ENCODE assay signal across 27 cellular contexts in the genomic region with DNA sequence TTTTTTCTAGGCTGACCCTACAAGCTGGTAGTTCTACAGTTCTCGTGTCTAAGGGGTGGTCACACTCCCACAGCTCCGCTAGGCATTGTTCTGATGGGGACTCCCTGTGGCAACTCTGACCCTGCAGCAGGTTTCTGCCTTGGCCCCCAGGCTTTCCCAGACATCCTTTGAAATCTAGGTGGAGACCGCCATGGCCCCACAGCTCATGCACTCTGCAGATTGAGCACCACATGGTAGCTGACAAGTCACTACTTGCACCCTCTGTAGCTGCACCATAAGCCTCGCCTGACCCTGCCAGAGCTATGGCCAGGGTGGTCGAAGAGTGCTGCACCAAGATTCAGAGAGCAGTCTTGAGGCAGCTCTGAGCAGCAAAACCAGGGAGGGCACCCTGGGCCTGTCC.
"Had no signal": no experiment of that assay in that cellular context is flagged by ENCODE, and none has a peak within 500 bp of the region (broad histone marks: within the 10 kb centered on the region; RNA-seq: fewer than 3 reads in every experiment).

No MANE protein-coding gene starts in this region.

- H3K4me3 ChIP-seq: neural progenitor cell, pancreas, prostate gland, right lobe of liver, sigmoid colon, stomach, thoracic aorta, thyroid gland, tibial nerve, upper lobe of left lung, uterus had no signal

- DNase-seq: naive thymus-derived CD4-positive, alpha-beta T cell; natural killer cell; nucleus accumbens; right cardiac atrium; right lobe of liver; sigmoid colon; small intestine; stimulated activated CD4-positive, alpha-beta T cell treated with anti-CD3 and anti-CD28 coated beads, Interleukin-15, amount 100 ng/mL, for 24 hours; stimulated activated CD4-positive, alpha-beta T cell treated with anti-CD3 and anti-CD28 coated beads, Interleukin-2, amount 100 ng/mL, for 24 hours; stimulated activated CD4-positive, alpha-beta T cell treated with anti-CD3 and anti-CD28 coated beads, Interleukin-2, amount 100 ng/mL, for 48 hours; stimulated activated CD4-positive, alpha-beta T cell treated with anti-CD3 and anti-CD28 coated beads, Interleukin-4, amount 100 ng/mL, for 24 hours; stimulated activated naive B cell treated with anti-CD40 and anti-IgM and Interleukin-4, amounts not matched to agents 10 μg/mL and 1 μg/mL and 100 μg/mL, for 72 hours; stimulated activated naive CD4-positive, alpha-beta T cell treated with Interleukin-2 at 50 U/mL for 16 hours; stomach; thyroid gland; trophoblast cell; upper lobe of left lung; uterus had no signal

- H3K9me3 Mint-ChIP-seq: nephron; neural progenitor cell; stimulated activated naive B cell treated with anti-CD40 and anti-IgM and Interleukin-4, amounts not matched to agents 10 μg/mL and 1 μg/mL and 100 μg/mL, for 72 hours; stimulated activated naive CD8-positive, alpha-beta T cell treated with anti-CD3 and anti-CD28 coated beads, Interleukin-15, Interleukin-2, amounts not matched to agents 100 ng/mL and 50 ng/mL, for 24 hours had no signal

- H3K36me3 Mint-ChIP-seq: naive thymus-derived CD4-positive, alpha-beta T cell; natural killer cell; neural progenitor cell; stimulated activated effector memory CD8-positive, alpha-beta T cell treated with anti-CD3 and anti-CD28 coated beads, Interleukin-12 subunit alpha, Interleukin-12 subunit beta, amount 100 ng/mL, for 72 hours; stimulated activated naive B cell treated with anti-CD40 and anti-IgM and Interleukin-4, amounts not matched to agents 10 μg/mL and 1 μg/mL and 100 μg/mL, for 72 hours had no signal

- H3K36me3 ChIP-seq: neural progenitor cell, neutrophil, pancreas, prostate gland, right lobe of liver, sigmoid colon, stomach, thoracic aorta, thyroid gland, tibial nerve, upper lobe of left lung, uterus had no signal

- H3K4me1 Mint-ChIP-seq: naive thymus-derived CD4-positive, alpha-beta T cell; natural killer cell; nephron; neural progenitor cell; stimulated activated effector memory CD8-positive, alpha-beta T cell treated with anti-CD3 and anti-CD28 coated beads, Interleukin-12 subunit alpha, Interleukin-12 subunit beta, amount 100 ng/mL, for 72 hours; stimulated activated naive B cell treated with anti-CD40 and anti-IgM and Interleukin-4, amounts not matched to agents 10 μg/mL and 1 μg/mL and 100 μg/mL, for 72 hours had no signal

- H3K27ac ChIP-seq: neural progenitor cell, neutrophil, pancreas, prostate gland, right lobe of liver, sigmoid colon, stomach, thoracic aorta, thyroid gland, tibial nerve, upper lobe of left lung, uterus had no signal

- H3K27me3 ChIP-seq: neural progenitor cell, neutrophil, pancreas, right lobe of liver, sigmoid colon, stomach, thyroid gland, tibial nerve, upper lobe of left lung, uterus had no signal

- H3K27ac Mint-ChIP-seq: naive thymus-derived CD4-positive, alpha-beta T cell; natural killer cell; nephron; neural progenitor cell; stimulated activated effector memory CD8-positive, alpha-beta T cell treated with anti-CD3 and anti-CD28 coated beads, Interleukin-12 subunit alpha, Interleukin-12 subunit beta, amount 100 ng/mL, for 72 hours; stimulated activated naive B cell treated with anti-CD40 and anti-IgM and Interleukin-4, amounts not matched to agents 10 μg/mL and 1 μg/mL and 100 μg/mL, for 72 hours; stimulated activated naive CD8-positive, alpha-beta T cell treated with anti-CD3 and anti-CD28 coated beads, Interleukin-15, Interleukin-2, amounts not matched to agents 100 ng/mL and 50 ng/mL, for 24 hours had no signal

- H3K9ac ChIP-seq: neural progenitor cell had no signal

- FAIRE-seq: pancreas, small intestine had no signal

- H3K9me3 ChIP-seq: neutrophil, pancreas, prostate gland, right lobe of liver, sigmoid colon, stomach, thoracic aorta, thyroid gland, tibial nerve, upper lobe of left lung, uterus had no signal

- H2AFZ ChIP-seq: neural progenitor cell had no signal

- H3K4me2 ChIP-seq: neural progenitor cell had no signal

- H3K4me3 Mint-ChIP-seq: naive thymus-derived CD4-positive, alpha-beta T cell; natural killer cell; nephron; neural progenitor cell; stimulated activated effector memory CD8-positive, alpha-beta T cell treated with anti-CD3 and anti-CD28 coated beads, Interleukin-12 subunit alpha, Interleukin-12 subunit beta, amount 100 ng/mL, for 72 hours; stimulated activated naive B cell treated with anti-CD40 and anti-IgM and Interleukin-4, amounts not matched to agents 10 μg/mL and 1 μg/mL and 100 μg/mL, for 72 hours; stimulated activated naive CD8-positive, alpha-beta T cell treated with anti-CD3 and anti-CD28 coated beads, Interleukin-15, Interleukin-2, amounts not matched to agents 100 ng/mL and 50 ng/mL, for 24 hours had no signal

- H3K4me1 ChIP-seq: neural progenitor cell, pancreas, prostate gland, right lobe of liver, sigmoid colon, stomach, thyroid gland, tibial nerve, upper lobe of left lung, uterus had no signal
